ENCODE assay signal across 21 cellular contexts in genomic region chr12:13241833-13242232, GRCh38. TPM values are rescaled to one million over a fixed set of nuclear protein-coding genes. Genes with fewer than 3 reads are reported as not detected.
DNase-seq lines count a peak whose midpoint lies in the region; ATAC-seq and TF ChIP-seq lines count a peak whose summit lies in the region.
"Had no signal": no experiment of that assay in that cellular context is flagged by ENCODE, and none has a peak within 500 bp of the region (broad histone marks: within the 10 kb centered on the region; RNA-seq: fewer than 3 reads in every experiment).

No MANE protein-coding gene starts in this region.

- no peaks in the 10 kb centered on the region for H3K27me3 ChIP-seq in PC-9 (ENCODE audit: insufficient read depth, low read depth)
- no peaks in the 10 kb centered on the region for H3K27me3 ChIP-seq in gastrocnemius medialis
- H3K27me3 ChIP-seq: tibial artery had no signal

- in situ Hi-C loops in gastrocnemius medialis (cut with MboI; ENCODE audit: low sequenced_read_pairs in 4 of 4), result no loop called here

- H3K36me3 ChIP-seq in PC-9 (ENCODE audit: low read depth) (no peaks in the 10 kb centered on the region), mucosa of descending colon (ENCODE audit: low read depth) (no peaks in the 10 kb centered on the region), gastrocnemius medialis (no peaks in the 10 kb centered on the region)
- H3K36me3 ChIP-seq: tibial artery had no signal

- no peaks in the 10 kb centered on the region for H3K9me2 ChIP-seq in PC-9 (ENCODE audit: insufficient read depth)

- peak; percentile 59 for DNase-seq in EH (ENCODE audit: low read depth)
- no peak for DNase-seq in PC-9
- DNase-seq in epithelial cell of proximal tubule (ENCODE audit: low read depth), result peak; percentile 61
- DNase-seq in mucosa of descending colon, result peak in 2 of 3 donors; percentile 40 to 73
- no peak for DNase-seq in DMS79 (lab: John Stamatoyannopoulos, UW)
- DNase-seq in GM19238 (ENCODE audit: insufficient read length, low spot score), result no peak
- no peak for DNase-seq in gastrocnemius medialis
- DNase-seq in SKM-1 treated with dmso at 0.1 percent for 144 hours (lab: John Stamatoyannopoulos, UW; ENCODE audit: unreplicated experiment), result no peak
- DNase-seq: activated naive CD4-positive, alpha-beta T cell treated with anti-CD3 and anti-CD28 coated beads for 36 hours; foreskin melanocyte; GDM1; Kasumi-1; left ventricle myocardium superior; NCI-H2107; NCI-H510A treated with DMSO at 0.1 percent for 48 hours; occipital lobe; right cardiac atrium; T-helper 17 cell; tibial artery had no signal

- H3F3A ChIP-seq in PC-9 (ENCODE audit: insufficient read depth, low read depth), result 0 out of 2 replicates have a peak, but pooled peaks cover 3% of the 10 kb centered on the region

- POLR2A ChIA-PET in PC-9 (lab: Charles Lee; ENCODE audit: unreplicated experiment), result no interaction called here

- H3K27ac ChIP-seq in PC-9 (0 out of 2 replicates have a peak overlapping the region, but pooled peaks have one; percentile 40), gastrocnemius medialis (no peak overlapping the region)
- H3K27ac ChIP-seq: tibial artery had no signal

- intact Hi-C loops in PC-9 (cut with micrococcal nuclease; ENCODE audit: unreplicated experiment) (no loop called here), mucosa of descending colon (cut with DNase I, micrococcal nuclease) (no loop called here), gastrocnemius medialis (cut with DNase I; ENCODE audit: low total_unique reads) (no loop called here)

- H3K9me3 ChIP-seq in PC-9 (ENCODE audit: insufficient read depth, low read depth) (peaks cover 4% of the 10 kb centered on the region; the same call in 1 of the 2 replicates), mucosa of descending colon (no peaks in the 10 kb centered on the region), gastrocnemius medialis (no peaks in the 10 kb centered on the region)
- H3K9me3 ChIP-seq: tibial artery had no signal

- CTCF ChIA-PET in PC-9 (lab: Charles Lee), result no interaction called here

- no peak overlapping the region for H3K4me3 ChIP-seq in PC-9
- no peak overlapping the region for H3K4me3 ChIP-seq in epithelial cell of proximal tubule (ENCODE audit: low read depth, low read length)
- H3K4me3 ChIP-seq in mucosa of descending colon, result no peak overlapping the region
- no peak overlapping the region for H3K4me3 ChIP-seq in gastrocnemius medialis
- H3K4me3 ChIP-seq: tibial artery had no signal

- peaks cover 10% of the 10 kb centered on the region; the same call in 1 of the 2 replicates for H3K4me1 ChIP-seq in PC-9 (replicated peaks; ENCODE audit: insufficient read depth)
- peaks cover 8% of the 10 kb centered on the region for H3K4me1 ChIP-seq in mucosa of descending colon (ENCODE audit: low read depth)
- H3K4me1 ChIP-seq in gastrocnemius medialis, result no peaks in the 10 kb centered on the region
- H3K4me1 ChIP-seq: tibial artery had no signal

- no peak overlapping the region for H2AFZ ChIP-seq in PC-9

- ATAC-seq in mucosa of descending colon (peak; percentile 98), gastrocnemius medialis (no peak)
- ATAC-seq: left ventricle myocardium superior; right cardiac atrium; Right ventricle myocardium inferior; stimulated activated memory B cell treated with anti-CD40 and anti-IgM and Interleukin-4, amounts not matched to agents 10 μg/mL and 1 μg/mL and 100 μg/mL, for 72 hours; T-helper 17 cell had no signal

- H3K4me2 ChIP-seq in PC-9, result peak overlapping the region; percentile 30; the same call in 1 of the 2 replicates

- no peak for TF ChIP-seq CTCF in PC-9 (conservative IDR thresholded peaks at IDR 0.05)
- no peak for TF ChIP-seq CTCF in epithelial cell of proximal tubule (conservative IDR thresholded peaks at IDR 0.05; ENCODE audit: low read depth, low read length)
- TF ChIP-seq CTCF in mucosa of descending colon (IDR thresholded peaks at IDR 0.05), result no peak
- TF ChIP-seq CTCF in gastrocnemius medialis (IDR thresholded peaks at IDR 0.05 in 4 of 5, conservative IDR thresholded peaks at IDR 0.05 in 1 of 5), result no peak

- no peaks in the 10 kb centered on the region for H3K79me2 ChIP-seq in PC-9 (ENCODE audit: low read depth)

- no TSS peak for BruUV-seq in PC-9 (replicated peaks; lab: Mats Ljungman, UMichigan)

- no peak for TF ChIP-seq POLR2A in gastrocnemius medialis (IDR thresholded peaks at IDR 0.05)

- no peaks in the 10 kb centered on the region for H4K20me1 ChIP-seq in PC-9 (ENCODE audit: insufficient read depth)

RNA-seq across cellular contexts. Expression of gene EMP1, which starts 45.3 kb away (rescaled TPM):
- total RNA-seq in PC-9 (2021) (542 and 909 TPM in 2 replicates), epithelial cell of proximal tubule (117 and 166 TPM in 2 replicates), mucosa of descending colon (100 to 1,000 TPM; 245 to 680 (median 667) TPM), gastrocnemius medialis (100 to 1,000 TPM in 1 of 4 donors, 10 to 100 TPM in 3; 33.5 to 111 (median 73.6) TPM)

Comparison
In these comparisons a context has a peak if more than half of its experiments do, and no peak if none do; other contexts are left out.
1. DNase-seq: peak in EH (single experiment), epithelial cell of proximal tubule (single experiment) and mucosa of descending colon (2 of 3); none in PC-9 (0 of 2), DMS79 (single experiment), GM19238 (single experiment), gastrocnemius medialis (0 of 2) and SKM-1 treated with dmso at 0.1 percent for 144 hours (single experiment).